ENCODE assay signal across 7 cellular contexts in genomic region chr2:178477443-178478099, GRCh38. TPM values are rescaled to one million over a fixed set of nuclear protein-coding genes. Genes with fewer than 3 reads are reported as not detected.
DNase-seq lines count a peak whose midpoint lies in the region; ATAC-seq and TF ChIP-seq lines count a peak whose summit lies in the region.

No MANE protein-coding gene starts in this region.

- H3K27ac ChIP-seq in OCI-LY7 (ENCODE audit: low read depth, low read length, poor library complexity, severe bottlenecking) (peak overlapping the region; percentile 86), gastrocnemius medialis (peak overlapping the region; percentile 84 to 95 (median 92))

- peak overlapping the region; percentile 77 for H3K4me3 ChIP-seq in H7 (ENCODE audit: insufficient read depth, low read depth, low read length)
- H3K4me3 ChIP-seq in OCI-LY7 (ENCODE audit: low read depth, low read length, poor library complexity, severe bottlenecking): peak overlapping the region; percentile 78
- H3K4me3 ChIP-seq in epithelial cell of proximal tubule (ENCODE audit: low read depth, low read length): peak overlapping the region; percentile 72
- peak overlapping the region; percentile 61 to 80 (median 74) for H3K4me3 ChIP-seq in gastrocnemius medialis

- no peak for ATAC-seq in gastrocnemius medialis
- no peak for ATAC-seq in GM21360 (IDR thresholded peaks at IDR 0.05; ENCODE audit: unreplicated experiment)
- no peak for ATAC-seq in HG03095 (IDR thresholded peaks at IDR 0.05; ENCODE audit: unreplicated experiment)
- ATAC-seq in HG02840 (IDR thresholded peaks at IDR 0.05; ENCODE audit: low FRiP score, unreplicated experiment): no peak

- no peaks in the 10 kb centered on the region for H3K36me3 ChIP-seq in H7 (replicated peaks; ENCODE audit: control insufficient read depth, insufficient read depth, low read length)
- no peaks in the 10 kb centered on the region for H3K36me3 ChIP-seq in OCI-LY7 (ENCODE audit: insufficient read depth, low read length)
- no peaks in the 10 kb centered on the region for H3K36me3 ChIP-seq in gastrocnemius medialis

- peaks cover 35% of the 10 kb centered on the region for H3K79me2 ChIP-seq in OCI-LY7 (ENCODE audit: insufficient read depth, low read depth, low read length)

- intact Hi-C loops in OCI-LY7 (cut with micrococcal nuclease; ENCODE audit: unreplicated experiment): loop anchor here (1.0 kb wide), 1 partner anchor 26 kb away; the partner anchor contains the start of genes PJVK and PRKRA
- intact Hi-C loops in gastrocnemius medialis (cut with DNase I; ENCODE audit: low total_unique reads): no loop called here

- no peak for TF ChIP-seq POLR2A in gastrocnemius medialis (IDR thresholded peaks at IDR 0.05)

- peak overlapping the region; percentile 97 for H3K4me2 ChIP-seq in OCI-LY7 (ENCODE audit: low read length)

- POLR2A ChIA-PET in OCI-LY7 (lab: Charles Lee): no interaction called here

- H4K20me1 ChIP-seq in OCI-LY7 (ENCODE audit: insufficient read depth, low read length): peaks cover 13% of the 10 kb centered on the region; the same call in 1 of the 2 replicates

- no TSS peak for BruUV-seq in OCI-LY7 (replicated peaks; lab: Mats Ljungman, UMichigan)

- in situ Hi-C loops in gastrocnemius medialis (cut with MboI; ENCODE audit: low sequenced_read_pairs in 4 of 4): no loop called here

- CTCF ChIA-PET in OCI-LY7 (lab: Charles Lee; ENCODE audit: unreplicated experiment): no interaction called here

- H3K9me2 ChIP-seq in OCI-LY7 (ENCODE audit: insufficient read depth, low read length): no peaks in the 10 kb centered on the region

- TF ChIP-seq CTCF in OCI-LY7 (conservative IDR thresholded peaks at IDR 0.05; ENCODE audit: low read length): no peak
- no peak for TF ChIP-seq CTCF in epithelial cell of proximal tubule (conservative IDR thresholded peaks at IDR 0.05; ENCODE audit: low read depth, low read length)
- no peak for TF ChIP-seq CTCF in gastrocnemius medialis (IDR thresholded peaks at IDR 0.05 in 4 of 5, conservative IDR thresholded peaks at IDR 0.05 in 1 of 5)

- H3K4me1 ChIP-seq in OCI-LY7 (ENCODE audit: insufficient read depth, low read length, poor library complexity, severe bottlenecking) (peaks cover 35% of the 10 kb centered on the region), gastrocnemius medialis (peaks cover 25 to 30% of the 10 kb centered on the region in 2 donors)

- no peaks in the 10 kb centered on the region for H3K9me3 ChIP-seq in OCI-LY7 (ENCODE audit: low read length)
- no peaks in the 10 kb centered on the region for H3K9me3 ChIP-seq in gastrocnemius medialis

- peak overlapping the region; percentile 100 for H2AFZ ChIP-seq in OCI-LY7 (ENCODE audit: low read length)

- no peaks in the 10 kb centered on the region for H3K27me3 ChIP-seq in H7 (ENCODE audit: control insufficient read depth, insufficient read depth, low read length)
- no peaks in the 10 kb centered on the region for H3K27me3 ChIP-seq in gastrocnemius medialis

- DNase-seq in H7: no peak
- peak; percentile 11 for DNase-seq in OCI-LY7 (ENCODE audit: low spot score)
- DNase-seq in epithelial cell of proximal tubule (ENCODE audit: low read depth): no peak
- no peak for DNase-seq in gastrocnemius medialis

RNA-seq across cellular contexts. Expression of gene FKBP7, which starts 0.8 kb away (rescaled TPM):
- total RNA-seq in H7 (2014; rRNA removed; shearing (Covaris generic)): 5.2 and 9.8 TPM in 2 replicates
- 8.5 and 10.7 TPM in 2 replicates for total RNA-seq in OCI-LY7 (2014; rRNA removed; shearing (Covaris generic))
- total RNA-seq in OCI-LY7 (2022): 8.3 TPM in 2 replicates
- total RNA-seq in epithelial cell of proximal tubule: 9.5 and 16.2 TPM in 2 replicates
- 1 to 10 TPM; 1.4 to 5.0 (median 3.3) TPM for total RNA-seq in gastrocnemius medialis

RNA-seq across cellular contexts. Expression of gene PLEKHA3, which starts 2.7 kb away (rescaled TPM):
- 2.9 and 3.6 TPM in 2 replicates for total RNA-seq in H7 (2014; rRNA removed; shearing (Covaris generic))
- total RNA-seq in OCI-LY7 (2014; rRNA removed; shearing (Covaris generic)): 3.6 and 6.9 TPM in 2 replicates
- total RNA-seq in OCI-LY7 (2022) (19.2 and 19.5 TPM in 2 replicates), epithelial cell of proximal tubule (8.5 and 13.7 TPM in 2 replicates), gastrocnemius medialis (10 to 100 TPM in 3 of 4 donors, 1 to 10 TPM in 1; 7.1 to 20.5 (median 11.6) TPM)

RNA-seq across cellular contexts. Expression of gene PJVK, which starts 26.4 kb away (rescaled TPM):
- 0.63 and 1.2 TPM in 2 replicates for total RNA-seq in H7 (2014; rRNA removed; shearing (Covaris generic))
- total RNA-seq in OCI-LY7 (2014; rRNA removed; shearing (Covaris generic)): 2.2 and 4.0 TPM in 2 replicates
- total RNA-seq in OCI-LY7 (2022) (6.9 and 9.2 TPM in 2 replicates), epithelial cell of proximal tubule (0.58 and 0.65 TPM in 2 replicates), gastrocnemius medialis (1 to 10 TPM in 2 of 4 donors, under 1 TPM in 2; 0.16 to 3.9 (median 1.0) TPM)

RNA-seq across cellular contexts. Expression of gene PRKRA, which starts 26.6 kb away (rescaled TPM):
- 67.2 and 81.3 TPM in 2 replicates for total RNA-seq in H7 (2014; rRNA removed; shearing (Covaris generic))
- total RNA-seq in OCI-LY7 (2014; rRNA removed; shearing (Covaris generic)): 68.7 and 79.5 TPM in 2 replicates
- total RNA-seq in OCI-LY7 (2022): 74.1 and 76.4 TPM in 2 replicates
- total RNA-seq in epithelial cell of proximal tubule: 53.7 and 61.6 TPM in 2 replicates
- total RNA-seq in gastrocnemius medialis: 100 to 1,000 TPM in 3 of 4 donors, 10 to 100 TPM in 1; 91.0 to 125 (median 117) TPM
